In the genomic region with DNA sequence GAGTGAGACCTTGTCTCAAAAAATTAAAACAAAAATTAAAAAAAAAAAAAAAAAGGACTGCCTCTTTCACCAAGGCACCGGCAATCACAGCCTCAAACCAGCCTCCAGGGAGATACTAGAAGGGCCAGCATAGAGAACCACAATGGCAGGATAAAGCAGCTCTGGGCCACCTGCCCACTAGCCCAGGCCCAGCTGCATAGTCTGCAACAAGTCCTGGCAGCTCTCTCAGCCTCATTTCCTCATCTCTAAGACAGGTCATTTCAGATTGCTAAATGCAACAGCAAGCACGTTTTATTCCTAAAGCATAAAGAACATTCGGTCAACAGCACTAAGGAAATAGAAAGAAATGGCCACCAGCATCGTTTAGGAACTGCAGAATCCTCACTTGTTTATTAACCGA, we compare ENCODE assay signal across 9 cellular contexts. TPM values are rescaled to one million over a fixed set of nuclear protein-coding genes. Genes with fewer than 3 reads are reported as not detected.
DNase-seq lines count a peak whose midpoint lies in the region; ATAC-seq and TF ChIP-seq lines count a peak whose summit lies in the region.
"Had no signal": no experiment of that assay in that cellular context is flagged by ENCODE, and none has a peak within 500 bp of the region (broad histone marks: within the 10 kb centered on the region; RNA-seq: fewer than 3 reads in every experiment).

No MANE protein-coding gene starts in this region.

- H3K36me3 ChIP-seq in GM23338 (ENCODE audit: insufficient read depth) (peaks cover 8% of the 10 kb centered on the region), A673 (ENCODE audit: insufficient read depth, low read length, poor library complexity, severe bottlenecking) (peaks cover 18% of the 10 kb centered on the region)
- H3K36me3 ChIP-seq: neural progenitor cell had no signal

- POLR2A ChIA-PET in RWPE1 (lab: Yijun Ruan, JAX; ENCODE audit: low non-redundant PET) (interaction anchor here (0.7 kb wide), 1 partner anchor 1168 kb away, joined by 5 read pairs; no protein-coding TSS in a partner anchor), A673 (lab: Charles Lee; ENCODE audit: low non-redundant PET) (no interaction called here)

- no peak overlapping the region for H3K27ac Mint-ChIP-seq in GM23338
- H3K27ac Mint-ChIP-seq: neural progenitor cell had no signal

- no peaks in the 10 kb centered on the region for H3K9me3 ChIP-seq in A673 (ENCODE audit: low read depth, low read length, poor library complexity, severe bottlenecking)

- H3K4me1 ChIP-seq in GM23338 (ENCODE audit: insufficient read depth), result no peaks in the 10 kb centered on the region; the same call in 1 of the 2 replicates
- H3K4me1 ChIP-seq in A673 (ENCODE audit: insufficient read depth, low read length, poor library complexity, severe bottlenecking), result no peaks in the 10 kb centered on the region

- no peak for DNase-seq in GM23338 (ENCODE audit: low spot score)
- peak; percentile 74 for DNase-seq in RWPE1 (ENCODE audit: low spot score)
- DNase-seq in foreskin fibroblast, result peak; percentile 72 to 83
- peak; percentile 75 for DNase-seq in sciatic nerve (ENCODE audit: low spot score)
- no peak for DNase-seq in iPS-NIHi11 (ENCODE audit: low spot score)
- DNase-seq in A673 (ENCODE audit: low spot score), result no peak
- DNase-seq in activated naive CD4-positive, alpha-beta T cell treated with anti-CD3 and anti-CD28 coated beads, Interleukin-2, amount 50 U/mL, for 16 hours, result no peak
- no peak for DNase-seq in stimulated activated CD4-positive, alpha-beta T cell treated with anti-CD3 and anti-CD28 coated beads, Interleukin-4, amount 100 ng/mL, for 4 hours

- 0 out of 2 replicates have a peak, but pooled peaks cover 6% of the 10 kb centered on the region for H4K20me1 ChIP-seq in GM23338 (replicated peaks; ENCODE audit: insufficient read depth)

- H3K4me2 ChIP-seq in GM23338, result no peak overlapping the region

- H3K4me3 Mint-ChIP-seq in GM23338, result no peak overlapping the region
- H3K4me3 Mint-ChIP-seq: neural progenitor cell had no signal

- peaks cover 3% of the 10 kb centered on the region; the same call in 1 of the 2 replicates for H3K79me2 ChIP-seq in GM23338 (replicated peaks; ENCODE audit: insufficient read depth)

- intact Hi-C loops in sciatic nerve (cut with DNase I), result no loop called here
- intact Hi-C loops in A673 (cut with micrococcal nuclease; ENCODE audit: unreplicated experiment), result no loop called here

- CTCF ChIA-PET in RWPE1 (lab: Yijun Ruan, JAX), result interaction anchor here (0.7 to 3.7 kb wide), 2 partner anchors 11 to 295 kb away, joined by 5 to 12 read pairs; no protein-coding TSS in a partner anchor
- CTCF ChIA-PET in A673 (lab: Charles Lee), result no interaction called here

- ATAC-seq in GM23338 (peak; percentile 56), sciatic nerve (peak; percentile 85)

- no peaks in the 10 kb centered on the region for H3F3A ChIP-seq in GM23338 (replicated peaks; ENCODE audit: low read depth)

- no peaks in the 10 kb centered on the region for H3K27me3 ChIP-seq in GM23338 (ENCODE audit: insufficient read depth)
- H3K27me3 ChIP-seq in A673 (replicated peaks; ENCODE audit: insufficient read depth, low read depth, low read length, poor library complexity), result no peaks in the 10 kb centered on the region
- H3K27me3 ChIP-seq: neural progenitor cell had no signal

- H3K27ac ChIP-seq in GM23338 (ENCODE audit: low read depth) (no peak overlapping the region), RWPE1 (peak overlapping the region; percentile 89), A673 (ENCODE audit: low read depth, low read length, poor library complexity, severe bottlenecking) (no peak overlapping the region)
- H3K27ac ChIP-seq: neural progenitor cell had no signal

- peaks cover 34% of the 10 kb centered on the region for H3K36me3 Mint-ChIP-seq in GM23338 (ENCODE audit: low read depth)

- H3K4me3 ChIP-seq in GM23338 (no peak overlapping the region), foreskin fibroblast (ENCODE audit: low read depth in 1 of 2, low read length in 2 of 2) (peak overlapping the region in 1 of 2 donors; percentile 7), A673 (ENCODE audit: low read depth, low read length, poor library complexity, severe bottlenecking) (no peak overlapping the region)
- H3K4me3 ChIP-seq: neural progenitor cell had no signal

- no peaks in the 10 kb centered on the region for H3K9me2 ChIP-seq in GM23338 (ENCODE audit: insufficient read depth)

- no peaks in the 10 kb centered on the region for H3K9me3 Mint-ChIP-seq in GM23338
- H3K9me3 Mint-ChIP-seq: neural progenitor cell had no signal

- peaks cover 2% of the 10 kb centered on the region for H3K27me3 Mint-ChIP-seq in GM23338 (ENCODE audit: insufficient read depth, low read depth, poor library complexity)

- TF ChIP-seq CTCF in GM23338 (conservative IDR thresholded peaks at IDR 0.05; ENCODE audit: low read depth in 2 of 2) (no peak), RWPE1 (conservative IDR thresholded peaks at IDR 0.05; ENCODE audit: low read depth) (no peak), foreskin fibroblast (IDR thresholded peaks at IDR 0.05; ENCODE audit: low read depth, low read length) (no peak), A673 (conservative IDR thresholded peaks at IDR 0.05; ENCODE audit: low read depth, low read length) (no peak)

- BruUV-seq in A673 (replicated peaks; lab: Mats Ljungman, UMichigan), result no TSS peak

- peaks cover 30% of the 10 kb centered on the region; the same call in 2 of the 3 replicates for H3K4me1 Mint-ChIP-seq in GM23338

- H2AFZ ChIP-seq in GM23338, result no peak overlapping the region
- H2AFZ ChIP-seq: neural progenitor cell had no signal

TF ChIP-seq in GM23338, 12 proteins besides CTCF, POLR2A, EP300 and RAD21 (continues in another document):
- TF ChIP-seq, protein P1, sequence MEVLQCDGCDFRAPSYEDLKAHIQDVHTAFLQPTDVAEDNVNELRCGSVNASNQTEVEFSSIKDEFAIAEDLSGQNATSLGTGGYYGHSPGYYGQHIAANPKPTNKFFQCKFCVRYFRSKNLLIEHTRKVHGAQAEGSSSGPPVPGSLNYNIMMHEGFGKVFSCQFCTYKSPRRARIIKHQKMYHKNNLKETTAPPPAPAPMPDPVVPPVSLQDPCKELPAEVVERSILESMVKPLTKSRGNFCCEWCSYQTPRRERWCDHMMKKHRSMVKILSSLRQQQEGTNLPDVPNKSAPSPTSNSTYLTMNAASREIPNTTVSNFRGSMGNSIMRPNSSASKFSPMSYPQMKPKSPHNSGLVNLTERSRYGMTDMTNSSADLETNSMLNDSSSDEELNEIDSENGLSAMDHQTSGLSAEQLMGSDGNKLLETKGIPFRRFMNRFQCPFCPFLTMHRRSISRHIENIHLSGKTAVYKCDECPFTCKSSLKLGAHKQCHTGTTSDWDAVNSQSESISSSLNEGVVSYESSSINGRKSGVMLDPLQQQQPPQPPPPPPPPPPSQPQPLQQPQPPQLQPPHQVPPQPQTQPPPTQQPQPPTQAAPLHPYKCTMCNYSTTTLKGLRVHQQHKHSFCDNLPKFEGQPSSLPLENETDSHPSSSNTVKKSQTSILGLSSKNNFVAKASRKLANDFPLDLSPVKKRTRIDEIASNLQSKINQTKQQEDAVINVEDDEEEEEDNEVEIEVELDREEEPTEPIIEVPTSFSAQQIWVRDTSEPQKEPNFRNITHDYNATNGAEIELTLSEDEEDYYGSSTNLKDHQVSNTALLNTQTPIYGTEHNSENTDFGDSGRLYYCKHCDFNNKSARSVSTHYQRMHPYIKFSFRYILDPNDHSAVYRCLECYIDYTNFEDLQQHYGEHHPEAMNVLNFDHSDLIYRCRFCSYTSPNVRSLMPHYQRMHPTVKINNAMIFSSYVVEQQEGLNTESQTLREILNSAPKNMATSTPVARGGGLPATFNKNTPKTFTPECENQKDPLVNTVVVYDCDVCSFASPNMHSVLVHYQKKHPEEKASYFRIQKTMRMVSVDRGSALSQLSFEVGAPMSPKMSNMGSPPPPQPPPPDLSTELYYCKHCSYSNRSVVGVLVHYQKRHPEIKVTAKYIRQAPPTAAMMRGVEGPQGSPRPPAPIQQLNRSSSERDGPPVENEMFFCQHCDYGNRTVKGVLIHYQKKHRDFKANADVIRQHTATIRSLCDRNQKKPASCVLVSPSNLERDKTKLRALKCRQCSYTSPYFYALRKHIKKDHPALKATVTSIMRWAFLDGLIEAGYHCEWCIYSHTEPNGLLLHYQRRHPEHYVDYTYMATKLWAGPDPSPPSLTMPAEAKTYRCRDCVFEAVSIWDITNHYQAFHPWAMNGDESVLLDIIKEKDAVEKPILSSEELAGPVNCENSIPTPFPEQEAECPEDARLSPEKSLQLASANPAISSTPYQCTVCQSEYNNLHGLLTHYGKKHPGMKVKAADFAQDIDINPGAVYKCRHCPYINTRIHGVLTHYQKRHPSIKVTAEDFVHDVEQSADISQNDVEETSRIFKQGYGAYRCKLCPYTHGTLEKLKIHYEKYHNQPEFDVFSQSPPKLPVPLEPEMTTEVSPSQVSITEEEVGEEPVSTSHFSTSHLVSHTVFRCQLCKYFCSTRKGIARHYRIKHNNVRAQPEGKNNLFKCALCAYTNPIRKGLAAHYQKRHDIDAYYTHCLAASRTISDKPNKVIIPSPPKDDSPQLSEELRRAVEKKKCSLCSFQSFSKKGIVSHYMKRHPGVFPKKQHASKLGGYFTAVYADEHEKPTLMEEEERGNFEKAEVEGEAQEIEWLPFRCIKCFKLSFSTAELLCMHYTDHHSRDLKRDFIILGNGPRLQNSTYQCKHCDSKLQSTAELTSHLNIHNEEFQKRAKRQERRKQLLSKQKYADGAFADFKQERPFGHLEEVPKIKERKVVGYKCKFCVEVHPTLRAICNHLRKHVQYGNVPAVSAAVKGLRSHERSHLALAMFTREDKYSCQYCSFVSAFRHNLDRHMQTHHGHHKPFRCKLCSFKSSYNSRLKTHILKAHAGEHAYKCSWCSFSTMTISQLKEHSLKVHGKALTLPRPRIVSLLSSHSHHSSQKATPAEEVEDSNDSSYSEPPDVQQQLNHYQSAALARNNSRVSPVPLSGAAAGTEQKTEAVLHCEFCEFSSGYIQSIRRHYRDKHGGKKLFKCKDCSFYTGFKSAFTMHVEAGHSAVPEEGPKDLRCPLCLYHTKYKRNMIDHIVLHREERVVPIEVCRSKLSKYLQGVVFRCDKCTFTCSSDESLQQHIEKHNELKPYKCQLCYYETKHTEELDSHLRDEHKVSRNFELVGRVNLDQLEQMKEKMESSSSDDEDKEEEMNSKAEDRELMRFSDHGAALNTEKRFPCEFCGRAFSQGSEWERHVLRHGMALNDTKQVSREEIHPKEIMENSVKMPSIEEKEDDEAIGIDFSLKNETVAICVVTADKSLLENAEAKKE (CRISPR knock-in tag; IDR thresholded peaks at IDR 0.05), result no peak

RNA-seq across cellular contexts. Expression of a gene that starts 28.8 kb away (rescaled TPM):
- total RNA-seq in GM23338 (2014; rRNA removed; shearing (Covaris generic)), result 55.8 and 60.5 TPM in 2 replicates
- polyA plus RNA-seq in GM23338 (2016; fragmentation: Nextera tagmentation; extraction: Ambion mirVana), result 16.4 and 17.5 TPM in 2 replicates
- 60.6 TPM for total RNA-seq in sciatic nerve
- total RNA-seq in A673 (2021), result 65.4 and 72.5 TPM in 2 replicates

Comparison
In these comparisons a context has a peak if more than half of its experiments do, and no peak if none do; other contexts are left out.
1. DNase-seq: peak in RWPE1 (single experiment), foreskin fibroblast (2 of 2) and sciatic nerve (single experiment); none in GM23338 (single experiment), iPS-NIHi11 (single experiment), A673 (single experiment), activated naive CD4-positive, alpha-beta T cell treated with anti-CD3 and anti-CD28 coated beads, Interleukin-2, amount 50 U/mL, for 16 hours (single experiment) and stimulated activated CD4-positive, alpha-beta T cell treated with anti-CD3 and anti-CD28 coated beads, Interleukin-4, amount 100 ng/mL, for 4 hours (0 of 2).